ENCODE assay signal across 10 cellular contexts in genomic region chr5:172420215-172420934, GRCh38. TPM values are rescaled to one million over a fixed set of nuclear protein-coding genes. Genes with fewer than 3 reads are reported as not detected.
DNase-seq lines count a peak whose midpoint lies in the region; ATAC-seq and TF ChIP-seq lines count a peak whose summit lies in the region.
"Had no signal": no experiment of that assay in that cellular context is flagged by ENCODE, and none has a peak within 500 bp of the region (broad histone marks: within the 10 kb centered on the region; RNA-seq: fewer than 3 reads in every experiment).

No MANE protein-coding gene starts in this region.

- no peaks in the 10 kb centered on the region for H3K27me3 ChIP-seq in PC-9 (ENCODE audit: insufficient read depth, low read depth)
- H3K27me3 ChIP-seq in esophagus (ENCODE audit: control insufficient read depth in 1 of 2, insufficient read depth in 2 of 2, low read length in 2 of 2): no peaks in the 10 kb centered on the region

- H3K27ac Mint-ChIP-seq in nephron: peak overlapping the region; percentile 43 to 98 (median 60)
- H3K27ac Mint-ChIP-seq: CD4-positive, alpha-beta memory T cell had no signal

- no peaks in the 10 kb centered on the region for H3K9me3 Mint-ChIP-seq in nephron
- H3K9me3 Mint-ChIP-seq: CD4-positive, alpha-beta memory T cell had no signal

- peaks cover 6% of the 10 kb centered on the region for H3F3A ChIP-seq in PC-9 (ENCODE audit: insufficient read depth, low read depth)

- 26 to 31% methylated on average over 10 of the region's 10 CpGs for WGBS in esophagus, 2 donors

- TF ChIP-seq CTCF in PC-9 (conservative IDR thresholded peaks at IDR 0.05) (no peak), nephron (IDR thresholded peaks at IDR 0.05; ENCODE audit: unreplicated experiment in 3 of 3) (no peak)

- H4K20me1 ChIP-seq in PC-9 (ENCODE audit: insufficient read depth): no peaks in the 10 kb centered on the region

- intact Hi-C loops in PC-9 (cut with micrococcal nuclease; ENCODE audit: unreplicated experiment): loop anchor here (2.0 kb wide), 1 partner anchor 16 kb away; no protein-coding TSS in a partner anchor

- BruUV-seq in PC-9 (replicated peaks; lab: Mats Ljungman, UMichigan): TSS peak; percentile 32

- no peaks in the 10 kb centered on the region for H3K79me2 ChIP-seq in PC-9 (ENCODE audit: low read depth)

- H3K9me3 ChIP-seq in PC-9 (ENCODE audit: insufficient read depth, low read depth) (no peaks in the 10 kb centered on the region), esophagus (ENCODE audit: control insufficient read depth in 2 of 2, insufficient read depth in 1 of 2, low read depth in 1 of 2, low read length in 1 of 2) (no peaks in the 10 kb centered on the region)

- ATAC-seq in GM19035 (IDR thresholded peaks at IDR 0.05; ENCODE audit: unreplicated experiment) (no peak), HG02852 (IDR thresholded peaks at IDR 0.05; ENCODE audit: unreplicated experiment) (no peak), HG02759 (IDR thresholded peaks at IDR 0.05; ENCODE audit: unreplicated experiment) (no peak)

- H2AFZ ChIP-seq in PC-9: peak overlapping the region; percentile 55; the same call in 1 of the 2 replicates

- CTCF ChIA-PET in PC-9 (lab: Charles Lee): interaction anchor here (0.6 kb wide), 1 partner anchor 107 kb away, joined by 10 read pairs; no protein-coding TSS in a partner anchor

- H3K4me1 Mint-ChIP-seq in nephron: peaks cover 66% of the 10 kb centered on the region

- H3K36me3 Mint-ChIP-seq in nephron (ENCODE audit: low read depth): peaks cover 44% of the 10 kb centered on the region
- H3K36me3 Mint-ChIP-seq: CD4-positive, alpha-beta memory T cell had no signal

- H3K4me1 ChIP-seq in PC-9 (replicated peaks; ENCODE audit: insufficient read depth) (peaks cover 19% of the 10 kb centered on the region), esophagus (ENCODE audit: control insufficient read depth in 2 of 2, insufficient read depth in 2 of 2, low read length in 1 of 2) (peaks cover 14 to 18% of the 10 kb centered on the region in 2 donors)

- peak overlapping the region; percentile 69 for H3K4me2 ChIP-seq in PC-9

- peak overlapping the region; percentile 66 for H3K27ac ChIP-seq in PC-9
- peak overlapping the region; percentile 95 to 98 for H3K27ac ChIP-seq in esophagus (ENCODE audit: low read depth in 2 of 2, low read length in 1 of 2)
- H3K27ac ChIP-seq: VCaP had no signal

- H3K4me3 ChIP-seq in PC-9 (peak overlapping the region; percentile 50), esophagus (ENCODE audit: low read depth in 1 of 2, low read length in 2 of 2) (peak overlapping the region in 1 of 2 donors; percentile 28)

- DNase-seq in NCI-H526 (lab: John Stamatoyannopoulos, UW) (peak; percentile 1 to 5), NCI-H526 treated with DMSO at 0.1 percent for 48 hours (lab: John Stamatoyannopoulos, UW) (no peak), PC-9 (peak; percentile 90 to 91)

- no peaks in the 10 kb centered on the region for H3K9me2 ChIP-seq in PC-9 (ENCODE audit: insufficient read depth)

- peaks cover 11% of the 10 kb centered on the region for H3K27me3 Mint-ChIP-seq in nephron (ENCODE audit: low read depth)

- no peak overlapping the region for H3K4me3 Mint-ChIP-seq in nephron
- H3K4me3 Mint-ChIP-seq: CD4-positive, alpha-beta memory T cell had no signal

- H3K36me3 ChIP-seq in PC-9 (ENCODE audit: low read depth): no peaks in the 10 kb centered on the region
- no peaks in the 10 kb centered on the region for H3K36me3 ChIP-seq in esophagus (ENCODE audit: control insufficient read depth in 2 of 2, insufficient read depth in 2 of 2, low read length in 1 of 2)

- POLR2A ChIA-PET in PC-9 (lab: Charles Lee; ENCODE audit: unreplicated experiment): no interaction called here

RNA-seq across cellular contexts. Expression of gene SH3PXD2B, which starts 34.0 kb away (rescaled TPM):
- 26.1 and 29.3 TPM in 2 replicates for total RNA-seq in PC-9 (2021)
- polyA plus RNA-seq in esophagus: 1 to 10 TPM; 3.0 to 4.5 TPM
- polyA plus RNA-seq: CD4-positive, alpha-beta memory T cell had no signal
